ENCODE assay signal across 8 cellular contexts in the genomic region with DNA sequence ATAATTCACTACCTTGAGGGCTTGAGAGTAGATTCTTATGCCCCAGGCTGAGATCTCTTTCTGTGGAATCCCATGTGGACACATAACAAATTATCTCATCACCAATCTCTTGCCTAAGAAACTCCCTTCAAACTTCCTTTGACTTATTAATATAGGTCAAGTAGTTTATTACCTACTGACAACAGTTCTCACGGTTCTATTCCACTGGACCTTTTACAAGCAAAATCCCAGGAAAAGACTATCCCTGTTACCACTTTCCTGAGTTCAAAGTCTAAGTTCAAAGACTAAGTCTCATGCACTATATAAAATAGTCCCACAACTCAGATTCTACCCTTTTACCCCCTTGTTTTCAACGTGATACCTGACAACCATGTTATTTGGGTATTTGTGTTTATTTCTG.
"Had no signal": no experiment of that assay in that cellular context is flagged by ENCODE, and none has a peak within 500 bp of the region (broad histone marks: within the 10 kb centered on the region; RNA-seq: fewer than 3 reads in every experiment).

No MANE protein-coding gene starts in this region.

- DNase-seq: H7, HFFc6, IMR-90, KG1 had no signal

- H3K36me3 ChIP-seq: HAP-1 had no signal

- H3K4me1 ChIP-seq: HAP-1 had no signal

- H3K4me3 ChIP-seq: GM23338, HAP-1, K562 had no signal

- H3K9me3 ChIP-seq: HAP-1 had no signal

- ATAC-seq: GM23338, HCT116, K562 had no signal
